ENCODE assay signal across 9 cellular contexts in the genomic region with DNA sequence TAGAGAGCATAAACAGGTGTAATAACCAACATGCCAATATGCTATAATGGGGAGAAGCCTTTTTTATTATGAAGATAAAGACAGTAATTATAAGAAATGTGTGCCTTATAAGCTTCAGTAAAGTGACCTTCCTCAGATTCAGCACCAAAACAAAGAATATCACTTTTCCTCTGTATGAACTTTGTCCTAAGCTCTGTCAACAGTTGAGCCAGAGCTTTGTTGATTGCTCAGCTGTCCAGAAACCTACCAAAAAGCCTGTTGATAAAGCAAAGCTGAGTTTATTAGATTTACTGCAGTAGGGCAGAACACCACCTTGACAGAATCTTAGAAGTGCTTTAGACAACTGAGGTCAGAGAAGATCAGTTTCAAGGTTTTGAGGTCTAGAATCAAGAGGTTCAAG.
"Had no signal": no experiment of that assay in that cellular context is flagged by ENCODE, and none has a peak within 500 bp of the region (broad histone marks: within the 10 kb centered on the region; RNA-seq: fewer than 3 reads in every experiment).

No MANE protein-coding gene starts in this region.

- H3K4me3 ChIP-seq: GM23248, HAP-1, K562 had no signal

- H3K36me3 ChIP-seq: HAP-1 had no signal

- DNase-seq: GM23248, GOT3, H7, HFFc6, IMR-90 had no signal

- H3K27ac ChIP-seq: GM23248, HL-60 had no signal

- H3K9me3 ChIP-seq: HAP-1 had no signal

- H3K4me1 ChIP-seq: HAP-1 had no signal

- ATAC-seq: HCT116, K562 had no signal

- H3K9ac ChIP-seq: GM23248 had no signal

- FAIRE-seq: K562 had no signal
